In genomic region chr4:186009976-186010375, GRCh38 we compare ENCODE assay signal across 1 cellular context.
TF ChIP-seq lines count a peak whose summit lies in the region.

No MANE protein-coding gene starts in this region.

TF ChIP-seq in H1, 55 proteins besides CTCF, POLR2A, EP300 and RAD21:
- TF ChIP-seq RBBP5 (IDR thresholded peaks at IDR 0.05; ENCODE audit: borderline replicate concordance, low read depth, low read length) (no peak), TBP (IDR thresholded peaks at IDR 0.05; ENCODE audit: low read depth, low read length) (no peak), GTF2F1 (IDR thresholded peaks at IDR 0.05; ENCODE audit: borderline replicate concordance, low read depth, low read length) (no peak), KDM5A (IDR thresholded peaks at IDR 0.05; ENCODE audit: low read length) (no peak), YY1 (IDR thresholded peaks at IDR 0.05; ENCODE audit: low read depth, low read length) (no peak), JUND (IDR thresholded peaks at IDR 0.05; ENCODE audit: low read length) (no peak), SP4 (IDR thresholded peaks at IDR 0.05; ENCODE audit: low read length) (no peak), USF2 (IDR thresholded peaks at IDR 0.05; ENCODE audit: low read length) (no peak), SUZ12 (IDR thresholded peaks at IDR 0.05; ENCODE audit: low read length) (no peak)
TF ChIP-seq in H1: peak in this region for 0.
